18 cellular contexts compared by ENCODE assay signal in genomic region chr3:42194943-42195510, GRCh38.
DNase-seq lines count a peak whose midpoint lies in the region; ATAC-seq and TF ChIP-seq lines count a peak whose summit lies in the region.
"Had no signal": no experiment of that assay in that cellular context is flagged by ENCODE, and none has a peak within 500 bp of the region (broad histone marks: within the 10 kb centered on the region; RNA-seq: fewer than 3 reads in every experiment).

No MANE protein-coding gene starts in this region.

- peaks cover 4% of the 10 kb centered on the region for H3K4me1 ChIP-seq in IMR-90 (ENCODE audit: control insufficient read depth, insufficient read depth, low read length)

- no peak overlapping the region for H3K4ac ChIP-seq in IMR-90 (ENCODE audit: low read depth, low read length)

- no peak for TF ChIP-seq CTCF in IMR-90 (conservative IDR thresholded peaks at IDR 0.05; ENCODE audit: low read depth, low read length)

- H2AFZ ChIP-seq in IMR-90 (replicated peaks; ENCODE audit: low read length, poor library complexity), result no peak overlapping the region

- in situ Hi-C loops in IMR-90 (cut with MboI; ENCODE audit: low sequenced_read_pairs), result loop anchor here (5.0 kb wide), 2 partner anchors 78 to 303 kb away; no protein-coding TSS in a partner anchor

- no peak overlapping the region for H3K9ac ChIP-seq in IMR-90 (ENCODE audit: low read depth, low read length)

- no peaks in the 10 kb centered on the region for H3K9me3 Mint-ChIP-seq in activated naive CD8-positive, alpha-beta T cell treated with anti-CD3 and anti-CD28 coated beads, Interleukin-2, amount 10 ng/mL, durations not matched to agents 7 days and 5 days
- no peaks in the 10 kb centered on the region for H3K9me3 Mint-ChIP-seq in activated naive CD8-positive, alpha-beta T cell treated with anti-CD3 and anti-CD28 coated beads, Interleukin-2, amount 50 U/mL, for 24 hours
- no peaks in the 10 kb centered on the region for H3K9me3 Mint-ChIP-seq in central memory CD8-positive, alpha-beta T cell
- no peaks in the 10 kb centered on the region for H3K9me3 Mint-ChIP-seq in stimulated activated naive B cell treated with anti-CD40 and anti-IgM and Interleukin-4, amounts not matched to agents 10 μg/mL and 1 μg/mL and 100 μg/mL, for 72 hours
- H3K9me3 Mint-ChIP-seq: endodermal cell had no signal

- no peaks in the 10 kb centered on the region for H3K27me3 ChIP-seq in IMR-90 (ENCODE audit: control insufficient read depth, insufficient read depth, low read length)
- H3K27me3 ChIP-seq: Peyer's patch, tibial artery had no signal

- TF ChIP-seq RAD21 in IMR-90 (IDR thresholded peaks at IDR 0.05; ENCODE audit: low read length), result no peak

- no peak overlapping the region for H3K56ac ChIP-seq in IMR-90 (ENCODE audit: extremely low read depth, insufficient read depth, low read length)

- H3K14ac ChIP-seq in IMR-90 (replicated peaks; ENCODE audit: low read depth, low read length), result no peak overlapping the region

- H3K36me3 ChIP-seq in IMR-90 (ENCODE audit: control insufficient read depth, insufficient read depth, low read length), result peaks cover 22% of the 10 kb centered on the region

- H2BK120ac ChIP-seq in IMR-90 (ENCODE audit: low read depth, low read length), result no peak overlapping the region

- intact Hi-C loops in IMR-90 (cut with micrococcal nuclease), result loop anchor here (5.0 kb wide), 1 partner anchor 93 kb away; no protein-coding TSS in a partner anchor

- peaks cover 15% of the 10 kb centered on the region for H3K9me1 ChIP-seq in IMR-90 (ENCODE audit: insufficient read depth, low read length)

- H3K9me3 ChIP-seq in IMR-90 (ENCODE audit: control insufficient read depth, insufficient read depth, low read length), result no peaks in the 10 kb centered on the region
- H3K9me3 ChIP-seq: Peyer's patch, tibial artery had no signal

- no peak overlapping the region for H3K4me3 Mint-ChIP-seq in activated naive CD8-positive, alpha-beta T cell treated with anti-CD3 and anti-CD28 coated beads, Interleukin-2, amount 10 ng/mL, durations not matched to agents 7 days and 5 days
- no peak overlapping the region for H3K4me3 Mint-ChIP-seq in activated naive CD8-positive, alpha-beta T cell treated with anti-CD3 and anti-CD28 coated beads, Interleukin-2, amount 50 U/mL, for 24 hours
- no peak overlapping the region for H3K4me3 Mint-ChIP-seq in central memory CD8-positive, alpha-beta T cell
- H3K4me3 Mint-ChIP-seq in stimulated activated naive B cell treated with anti-CD40 and anti-IgM and Interleukin-4, amounts not matched to agents 10 μg/mL and 1 μg/mL and 100 μg/mL, for 72 hours, result peak overlapping the region; percentile 7 to 54
- H3K4me3 Mint-ChIP-seq: activated CD4-positive, alpha-beta T cell treated with anti-CD3 and anti-CD28 coated beads for 36 hours; endodermal cell had no signal

- H2BK5ac ChIP-seq in IMR-90 (ENCODE audit: low read depth, low read length, poor library complexity, severe bottlenecking), result no peak overlapping the region

- no peaks in the 10 kb centered on the region for H3K27me3 Mint-ChIP-seq in activated naive CD8-positive, alpha-beta T cell treated with anti-CD3 and anti-CD28 coated beads, Interleukin-2, amount 10 ng/mL, durations not matched to agents 7 days and 5 days
- H3K27me3 Mint-ChIP-seq in activated naive CD8-positive, alpha-beta T cell treated with anti-CD3 and anti-CD28 coated beads, Interleukin-2, amount 50 U/mL, for 24 hours, result no peaks in the 10 kb centered on the region
- no peaks in the 10 kb centered on the region for H3K27me3 Mint-ChIP-seq in central memory CD8-positive, alpha-beta T cell
- no peaks in the 10 kb centered on the region for H3K27me3 Mint-ChIP-seq in stimulated activated naive B cell treated with anti-CD40 and anti-IgM and Interleukin-4, amounts not matched to agents 10 μg/mL and 1 μg/mL and 100 μg/mL, for 72 hours
- H3K27me3 Mint-ChIP-seq: activated CD4-positive, alpha-beta T cell treated with anti-CD3 and anti-CD28 coated beads for 36 hours had no signal

- peaks cover 31% of the 10 kb centered on the region for H3K36me3 Mint-ChIP-seq in activated naive CD8-positive, alpha-beta T cell treated with anti-CD3 and anti-CD28 coated beads, Interleukin-2, amount 10 ng/mL, durations not matched to agents 7 days and 5 days
- peaks cover 37% of the 10 kb centered on the region for H3K36me3 Mint-ChIP-seq in activated naive CD8-positive, alpha-beta T cell treated with anti-CD3 and anti-CD28 coated beads, Interleukin-2, amount 50 U/mL, for 24 hours (ENCODE audit: low read depth)
- H3K36me3 Mint-ChIP-seq in central memory CD8-positive, alpha-beta T cell (ENCODE audit: insufficient read depth), result peaks cover 26% of the 10 kb centered on the region
- H3K36me3 Mint-ChIP-seq in stimulated activated naive B cell treated with anti-CD40 and anti-IgM and Interleukin-4, amounts not matched to agents 10 μg/mL and 1 μg/mL and 100 μg/mL, for 72 hours, result peaks cover 54 to 76% of the 10 kb centered on the region in 2 donors

- H3K27ac ChIP-seq in IMR-90 (ENCODE audit: insufficient read depth, low read length), result no peak overlapping the region
- H3K27ac ChIP-seq: Peyer's patch had no signal

- WGBS in IMR-90 (ENCODE audit: extremely low coverage in 2 of 2, insufficient read length in 1 of 2), 2 experiments, result no CpG with 5 or more reads among the region's 7 CpGs

- H3K4me2 ChIP-seq in IMR-90 (ENCODE audit: low read depth, low read length), result no peak overlapping the region

- no peak overlapping the region for H2AK5ac ChIP-seq in IMR-90 (ENCODE audit: low read depth, low read length)

- BruUV-seq in IMR-90 (replicated peaks; lab: Mats Ljungman, UMichigan), result no TSS peak

- no peak overlapping the region for H2BK15ac ChIP-seq in IMR-90 (ENCODE audit: low read depth, low read length)

- H3K18ac ChIP-seq in IMR-90 (ENCODE audit: low read depth, low read length), result no peak overlapping the region

- H3K27ac Mint-ChIP-seq in activated naive CD8-positive, alpha-beta T cell treated with anti-CD3 and anti-CD28 coated beads, Interleukin-2, amount 10 ng/mL, durations not matched to agents 7 days and 5 days, result peak overlapping the region; percentile 41
- H3K27ac Mint-ChIP-seq in activated naive CD8-positive, alpha-beta T cell treated with anti-CD3 and anti-CD28 coated beads, Interleukin-2, amount 50 U/mL, for 24 hours, result no peak overlapping the region
- peak overlapping the region; percentile 16 for H3K27ac Mint-ChIP-seq in central memory CD8-positive, alpha-beta T cell (ENCODE audit: low read depth)
- peak overlapping the region; percentile 82 for H3K27ac Mint-ChIP-seq in stimulated activated naive B cell treated with anti-CD40 and anti-IgM and Interleukin-4, amounts not matched to agents 10 μg/mL and 1 μg/mL and 100 μg/mL, for 72 hours
- H3K27ac Mint-ChIP-seq: activated CD4-positive, alpha-beta T cell treated with anti-CD3 and anti-CD28 coated beads for 36 hours had no signal

- peaks cover 42% of the 10 kb centered on the region for H3K4me1 Mint-ChIP-seq in activated naive CD8-positive, alpha-beta T cell treated with anti-CD3 and anti-CD28 coated beads, Interleukin-2, amount 10 ng/mL, durations not matched to agents 7 days and 5 days
- peaks cover 22% of the 10 kb centered on the region for H3K4me1 Mint-ChIP-seq in activated naive CD8-positive, alpha-beta T cell treated with anti-CD3 and anti-CD28 coated beads, Interleukin-2, amount 50 U/mL, for 24 hours
- H3K4me1 Mint-ChIP-seq in central memory CD8-positive, alpha-beta T cell, result peaks cover 17% of the 10 kb centered on the region
- peaks cover 52 to 71% of the 10 kb centered on the region in 2 donors for H3K4me1 Mint-ChIP-seq in stimulated activated naive B cell treated with anti-CD40 and anti-IgM and Interleukin-4, amounts not matched to agents 10 μg/mL and 1 μg/mL and 100 μg/mL, for 72 hours

- H2BK20ac ChIP-seq in IMR-90 (ENCODE audit: low read depth, low read length), result no peak overlapping the region

- no peak overlapping the region for H4K5ac ChIP-seq in IMR-90 (ENCODE audit: low read depth, low read length)

- no peak for DNase-seq in activated naive CD8-positive, alpha-beta T cell treated with anti-CD3 and anti-CD28 coated beads, Interleukin-2, amount 10 ng/mL, durations not matched to agents 7 days and 5 days
- DNase-seq in activated naive CD8-positive, alpha-beta T cell treated with anti-CD3 and anti-CD28 coated beads, Interleukin-2, amount 50 U/mL, for 24 hours, result no peak
- DNase-seq in IMR-90 (no peak), pons (ENCODE audit: low spot score) (no peak), SK-N-DZ (ENCODE audit: low spot score) (no peak), COLO829 (ENCODE audit: low spot score) (no peak)
- DNase-seq in central memory CD8-positive, alpha-beta T cell (ENCODE audit: low spot score in 2 of 2), result no peak
- DNase-seq in stimulated activated naive B cell treated with anti-CD40 and anti-IgM and Interleukin-4, amounts not matched to agents 10 μg/mL and 1 μg/mL and 100 μg/mL, for 72 hours, result no peak
- DNase-seq: activated CD4-positive, alpha-beta T cell treated with anti-CD3 and anti-CD28 coated beads for 36 hours; amygdala; C1 segment of cervical spinal cord; endodermal cell; kidney glomerular epithelial cell; mesendoderm; NCI-H1436; NCI-H2171; Peyer's patch; tibial artery had no signal

- 0 out of 2 replicates have a peak, but pooled peaks cover 4% of the 10 kb centered on the region for H4K20me1 ChIP-seq in IMR-90 (ENCODE audit: insufficient read depth, low read length)

- dilution Hi-C loops in IMR-90 (cut with HindIII; ENCODE audit: low sequenced_read_pairs, unreplicated experiment), result no loop called here

- no peak for ATAC-seq in activated naive CD8-positive, alpha-beta T cell treated with anti-CD3 and anti-CD28 coated beads, Interleukin-2, amount 10 ng/mL, durations not matched to agents 7 days and 5 days (ENCODE audit: low read depth)
- no peak for ATAC-seq in activated naive CD8-positive, alpha-beta T cell treated with anti-CD3 and anti-CD28 coated beads, Interleukin-2, amount 50 U/mL, for 24 hours
- ATAC-seq in IMR-90 (ENCODE audit: low read depth), result no peak
- no peak for ATAC-seq in central memory CD8-positive, alpha-beta T cell (replicated peaks; ENCODE audit: extremely low read depth, poor library complexity, severe bottlenecking)
- ATAC-seq in stimulated activated naive B cell treated with anti-CD40 and anti-IgM and Interleukin-4, amounts not matched to agents 10 μg/mL and 1 μg/mL and 100 μg/mL, for 72 hours (replicated peaks), result peak; percentile 49 to 66
- ATAC-seq: activated CD4-positive, alpha-beta T cell treated with anti-CD3 and anti-CD28 coated beads for 36 hours had no signal

- POLR2A ChIA-PET in activated naive CD8-positive, alpha-beta T cell treated with anti-CD3 and anti-CD28 coated beads, Interleukin-2, amount 10 ng/mL, durations not matched to agents 7 days and 5 days (lab: Charles Lee), result no interaction called here
- POLR2A ChIA-PET in IMR-90 (lab: Charles Lee; ENCODE audit: unreplicated experiment), result no interaction called here

- peak overlapping the region; percentile 79 for H2AK9ac ChIP-seq in IMR-90 (replicated peaks; ENCODE audit: low read depth, low read length, poor library complexity)

- no peak overlapping the region for H3K23ac ChIP-seq in IMR-90 (ENCODE audit: low read depth, low read length)

- CTCF ChIA-PET in IMR-90 (lab: Yijun Ruan, JAX), result no interaction called here

- no peak for TF ChIP-seq POLR2A in IMR-90 (IDR thresholded peaks at IDR 0.05; ENCODE audit: low read depth, low read length)

- H3K4me3 ChIP-seq in IMR-90 (ENCODE audit: insufficient read depth, low read depth, low read length), result no peak overlapping the region
- H3K4me3 ChIP-seq: Peyer's patch, tibial artery had no signal

- peaks cover 0 to 7% of the 10 kb centered on the region in 2 experiments; a peak in 1 of 4 replicates for H3K79me1 ChIP-seq in IMR-90 (ENCODE audit: low read depth in 1 of 2, low read length in 2 of 2)

- no peak overlapping the region for H4K91ac ChIP-seq in IMR-90 (ENCODE audit: insufficient read depth, low read depth, low read length)

- no peak overlapping the region for H4K8ac ChIP-seq in IMR-90 (ENCODE audit: low read depth in 2 of 2, low read length in 2 of 2)

Comparison
In these comparisons a context has a peak if more than half of its experiments do, and no peak if none do; other contexts are left out.
1. ATAC-seq: peak in stimulated activated naive B cell treated with anti-CD40 and anti-IgM and Interleukin-4, amounts not matched to agents 10 μg/mL and 1 μg/mL and 100 μg/mL, for 72 hours (2 of 2); none in activated naive CD8-positive, alpha-beta T cell treated with anti-CD3 and anti-CD28 coated beads, Interleukin-2, amount 10 ng/mL, durations not matched to agents 7 days and 5 days (single experiment), activated naive CD8-positive, alpha-beta T cell treated with anti-CD3 and anti-CD28 coated beads, Interleukin-2, amount 50 U/mL, for 24 hours (single experiment), IMR-90 (single experiment) and central memory CD8-positive, alpha-beta T cell (single experiment).
2. H3K4me3 Mint-ChIP-seq: peak in stimulated activated naive B cell treated with anti-CD40 and anti-IgM and Interleukin-4, amounts not matched to agents 10 μg/mL and 1 μg/mL and 100 μg/mL, for 72 hours (2 of 2); none in activated naive CD8-positive, alpha-beta T cell treated with anti-CD3 and anti-CD28 coated beads, Interleukin-2, amount 10 ng/mL, durations not matched to agents 7 days and 5 days (single experiment), activated naive CD8-positive, alpha-beta T cell treated with anti-CD3 and anti-CD28 coated beads, Interleukin-2, amount 50 U/mL, for 24 hours (single experiment) and central memory CD8-positive, alpha-beta T cell (single experiment).